Comparison of ENCODE assay signal across 11 cellular contexts in the genomic region with DNA sequence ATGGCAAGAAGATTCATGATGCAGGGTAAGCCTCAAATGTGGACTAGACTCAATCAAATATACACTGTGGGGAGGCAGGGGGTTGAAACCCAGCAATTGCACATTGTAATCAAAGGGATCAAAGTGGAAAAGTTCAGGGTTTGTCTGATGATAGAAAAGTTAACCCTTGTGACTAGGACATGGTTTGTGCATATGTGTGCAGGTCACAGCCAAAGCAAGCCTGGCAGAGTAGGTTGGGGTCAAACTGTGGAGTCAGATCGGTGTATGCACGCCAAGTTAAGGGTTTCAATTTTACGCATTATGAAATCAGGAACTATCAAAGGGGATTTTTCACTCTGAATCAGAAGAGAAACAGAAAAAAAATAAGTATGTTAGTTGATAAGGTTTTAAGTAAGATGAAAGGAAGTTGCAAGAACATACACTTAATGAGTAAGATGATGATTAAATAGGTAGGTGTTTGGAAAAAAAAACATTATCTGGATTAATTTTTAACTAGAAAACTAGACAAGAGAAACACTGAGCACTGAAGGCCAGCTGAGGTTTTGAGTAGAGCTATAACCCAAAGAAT.
DNase-seq lines count a peak whose midpoint lies in the region; ATAC-seq and TF ChIP-seq lines count a peak whose summit lies in the region.
"Had no signal": no experiment of that assay in that cellular context is flagged by ENCODE, and none has a peak within 500 bp of the region (broad histone marks: within the 10 kb centered on the region; RNA-seq: fewer than 3 reads in every experiment).

No MANE protein-coding gene starts in this region.

- H3K9me3 ChIP-seq in Peyer's patch: no peaks in the 10 kb centered on the region
- H3K9me3 ChIP-seq: vagina had no signal

- ATAC-seq in activated CD8-positive, alpha-beta T cell treated with anti-CD3 and anti-CD28 coated beads for 36 hours: peak; percentile 72
- no peak for ATAC-seq in activated CD8-positive, alpha-beta T cell treated with anti-CD3 and anti-CD28 coated beads, Interleukin-2, amount 10 ng/mL, durations not matched to agents 7 days and 5 days
- ATAC-seq in GM21619 (IDR thresholded peaks at IDR 0.05; ENCODE audit: unreplicated experiment) (peak; percentile 97), HG03135 (IDR thresholded peaks at IDR 0.05; ENCODE audit: unreplicated experiment) (peak; percentile 97), left lobe of liver (peak; percentile 92), foreskin keratinocyte (no peak)
- ATAC-seq: effector memory CD8-positive, alpha-beta T cell had no signal

- H3K9me3 Mint-ChIP-seq in activated CD8-positive, alpha-beta T cell treated with anti-CD3 and anti-CD28 coated beads for 36 hours: no peaks in the 10 kb centered on the region
- no peaks in the 10 kb centered on the region for H3K9me3 Mint-ChIP-seq in activated CD8-positive, alpha-beta T cell treated with anti-CD3 and anti-CD28 coated beads, Interleukin-2, amount 10 ng/mL, durations not matched to agents 7 days and 5 days (ENCODE audit: insufficient read depth)
- H3K9me3 Mint-ChIP-seq: effector memory CD8-positive, alpha-beta T cell had no signal

- H3K36me3 ChIP-seq in Peyer's patch: no peaks in the 10 kb centered on the region
- H3K36me3 ChIP-seq: vagina had no signal

- intact Hi-C loops in activated CD8-positive, alpha-beta T cell treated with anti-CD3 and anti-CD28 coated beads for 36 hours (cut with micrococcal nuclease): no loop called here

- peak; percentile 5 for DNase-seq in activated CD8-positive, alpha-beta T cell treated with anti-CD3 and anti-CD28 coated beads for 36 hours
- DNase-seq in activated CD8-positive, alpha-beta T cell treated with anti-CD3 and anti-CD28 coated beads, Interleukin-2, amount 10 ng/mL, durations not matched to agents 7 days and 5 days: no peak
- DNase-seq in left lobe of liver (ENCODE audit: low spot score) (peak; percentile 65), foreskin keratinocyte (no peak), Peyer's patch (no peak), NCI-H1436 (lab: John Stamatoyannopoulos, UW) (no peak)
- DNase-seq: effector memory CD8-positive, alpha-beta T cell; NCI-H510A had no signal

- TF ChIP-seq POLR2A in Peyer's patch (IDR thresholded peaks at IDR 0.05): no peak

- no peak overlapping the region for H3K27ac ChIP-seq in foreskin keratinocyte
- H3K27ac ChIP-seq in Peyer's patch: no peak overlapping the region
- H3K27ac ChIP-seq: vagina had no signal

- no peaks in the 10 kb centered on the region for H3K4me1 ChIP-seq in foreskin keratinocyte
- no peaks in the 10 kb centered on the region for H3K4me1 ChIP-seq in Peyer's patch
- H3K4me1 ChIP-seq: vagina had no signal

- H3K4me3 Mint-ChIP-seq in activated CD8-positive, alpha-beta T cell treated with anti-CD3 and anti-CD28 coated beads for 36 hours: no peak overlapping the region
- H3K4me3 Mint-ChIP-seq in activated CD8-positive, alpha-beta T cell treated with anti-CD3 and anti-CD28 coated beads, Interleukin-2, amount 10 ng/mL, durations not matched to agents 7 days and 5 days: no peak overlapping the region
- H3K4me3 Mint-ChIP-seq: effector memory CD8-positive, alpha-beta T cell had no signal

- no peaks in the 10 kb centered on the region for H3K36me3 Mint-ChIP-seq in activated CD8-positive, alpha-beta T cell treated with anti-CD3 and anti-CD28 coated beads for 36 hours (ENCODE audit: low read depth)
- no peaks in the 10 kb centered on the region for H3K36me3 Mint-ChIP-seq in activated CD8-positive, alpha-beta T cell treated with anti-CD3 and anti-CD28 coated beads, Interleukin-2, amount 10 ng/mL, durations not matched to agents 7 days and 5 days (ENCODE audit: low read depth)

- POLR2A ChIA-PET in activated CD8-positive, alpha-beta T cell treated with anti-CD3 and anti-CD28 coated beads for 36 hours (lab: Charles Lee): no interaction called here
- POLR2A ChIA-PET in activated CD8-positive, alpha-beta T cell treated with anti-CD3 and anti-CD28 coated beads, Interleukin-2, amount 10 ng/mL, durations not matched to agents 7 days and 5 days (lab: Charles Lee): no interaction called here

- CTCF ChIA-PET in activated CD8-positive, alpha-beta T cell treated with anti-CD3 and anti-CD28 coated beads for 36 hours (lab: Charles Lee): no interaction called here
- CTCF ChIA-PET in activated CD8-positive, alpha-beta T cell treated with anti-CD3 and anti-CD28 coated beads, Interleukin-2, amount 10 ng/mL, durations not matched to agents 7 days and 5 days (lab: Charles Lee): no interaction called here

- TF ChIP-seq CTCF in activated CD8-positive, alpha-beta T cell treated with anti-CD3 and anti-CD28 coated beads for 36 hours (IDR thresholded peaks at IDR 0.05): no peak
- TF ChIP-seq CTCF in foreskin keratinocyte (conservative IDR thresholded peaks at IDR 0.05) (no peak), Peyer's patch (IDR thresholded peaks at IDR 0.05) (no peak)

- H3K27me3 ChIP-seq in foreskin keratinocyte: no peaks in the 10 kb centered on the region
- H3K27me3 ChIP-seq in Peyer's patch: no peaks in the 10 kb centered on the region
- H3K27me3 ChIP-seq: vagina had no signal

- H3K27me3 Mint-ChIP-seq in activated CD8-positive, alpha-beta T cell treated with anti-CD3 and anti-CD28 coated beads for 36 hours: no peaks in the 10 kb centered on the region
- no peaks in the 10 kb centered on the region for H3K27me3 Mint-ChIP-seq in activated CD8-positive, alpha-beta T cell treated with anti-CD3 and anti-CD28 coated beads, Interleukin-2, amount 10 ng/mL, durations not matched to agents 7 days and 5 days (ENCODE audit: low read depth)
- H3K27me3 Mint-ChIP-seq: effector memory CD8-positive, alpha-beta T cell had no signal

- no peak overlapping the region for H3K27ac Mint-ChIP-seq in activated CD8-positive, alpha-beta T cell treated with anti-CD3 and anti-CD28 coated beads for 36 hours
- H3K27ac Mint-ChIP-seq in activated CD8-positive, alpha-beta T cell treated with anti-CD3 and anti-CD28 coated beads, Interleukin-2, amount 10 ng/mL, durations not matched to agents 7 days and 5 days: no peak overlapping the region
- H3K27ac Mint-ChIP-seq: effector memory CD8-positive, alpha-beta T cell had no signal

- H3K4me3 ChIP-seq in Peyer's patch: no peak overlapping the region
- H3K4me3 ChIP-seq: vagina had no signal

- H3K4me1 Mint-ChIP-seq in activated CD8-positive, alpha-beta T cell treated with anti-CD3 and anti-CD28 coated beads for 36 hours (ENCODE audit: low read depth): no peaks in the 10 kb centered on the region
- no peaks in the 10 kb centered on the region for H3K4me1 Mint-ChIP-seq in activated CD8-positive, alpha-beta T cell treated with anti-CD3 and anti-CD28 coated beads, Interleukin-2, amount 10 ng/mL, durations not matched to agents 7 days and 5 days (ENCODE audit: low read depth)

Comparison
In these comparisons a context has a peak if more than half of its experiments do, and no peak if none do; other contexts are left out.
1. ATAC-seq: peak in activated CD8-positive, alpha-beta T cell treated with anti-CD3 and anti-CD28 coated beads for 36 hours (single experiment), GM21619 (single experiment), HG03135 (single experiment) and left lobe of liver (single experiment); none in activated CD8-positive, alpha-beta T cell treated with anti-CD3 and anti-CD28 coated beads, Interleukin-2, amount 10 ng/mL, durations not matched to agents 7 days and 5 days (single experiment) and foreskin keratinocyte (single experiment).
2. DNase-seq: peak in activated CD8-positive, alpha-beta T cell treated with anti-CD3 and anti-CD28 coated beads for 36 hours (single experiment) and left lobe of liver (single experiment); none in activated CD8-positive, alpha-beta T cell treated with anti-CD3 and anti-CD28 coated beads, Interleukin-2, amount 10 ng/mL, durations not matched to agents 7 days and 5 days (single experiment), foreskin keratinocyte (0 of 2), Peyer's patch (0 of 3) and NCI-H1436 (single experiment).